ENCODE assay signal across 4 cellular contexts in genomic region chr3:38082296-38082695, GRCh38. TPM values are rescaled to one million over a fixed set of nuclear protein-coding genes. Genes with fewer than 3 reads are reported as not detected.
"Had no signal": no experiment of that assay in that cellular context is flagged by ENCODE, and none has a peak within 500 bp of the region (broad histone marks: within the 10 kb centered on the region; RNA-seq: fewer than 3 reads in every experiment).

No MANE protein-coding gene starts in this region.

RNA-seq across cellular contexts. Expression of gene DLEC1, which starts 43.3 kb away (rescaled TPM):
- total RNA-seq: HepG2, HT1080, IMR-90, K562 had no signal

RNA-seq across cellular contexts. Expression of gene MYD88, which starts 56.2 kb away (rescaled TPM):
- total RNA-seq: HT1080 had no signal
